In genomic region chr7:48109848-48110663, GRCh38 we compare ENCODE assay signal across 8 cellular contexts. TPM values are rescaled to one million over a fixed set of nuclear protein-coding genes. Genes with fewer than 3 reads are reported as not detected.
DNase-seq lines count a peak whose midpoint lies in the region; ATAC-seq and TF ChIP-seq lines count a peak whose summit lies in the region.

No MANE protein-coding gene starts in this region.

- H3K9ac ChIP-seq in SK-N-MC (ENCODE audit: insufficient read length), result no peak overlapping the region

- no peaks in the 10 kb centered on the region for H3K9me3 Mint-ChIP-seq in activated naive CD4-positive, alpha-beta T cell treated with anti-CD3 and anti-CD28 coated beads, Interleukin-2, amount 50 U/mL, for 72 hours

- peaks cover 1% of the 10 kb centered on the region; the same call in 1 of the 2 replicates for H3K36me3 ChIP-seq in GM06990 (ENCODE audit: control insufficient read depth, insufficient read depth, low read length)
- H3K36me3 ChIP-seq in SK-N-MC (ENCODE audit: insufficient read depth, low read length), result no peaks in the 10 kb centered on the region
- peaks cover 0 to 49% (median 17%) of the 10 kb centered on the region in 9 donors for H3K36me3 ChIP-seq in heart right ventricle

- peak overlapping the region; percentile 10 to 16 for H3K27ac Mint-ChIP-seq in activated naive CD4-positive, alpha-beta T cell treated with anti-CD3 and anti-CD28 coated beads, Interleukin-2, amount 50 U/mL, for 72 hours

- H3K9me3 ChIP-seq in SK-N-MC (ENCODE audit: low read depth, low read length) (no peaks in the 10 kb centered on the region), heart right ventricle (no peaks in the 10 kb centered on the region)

- TF ChIP-seq CTCF in GM06990 (IDR thresholded peaks at IDR 0.05; ENCODE audit: insufficient read depth, low read length, poor library complexity, severe bottlenecking) (peak; percentile 98), heart right ventricle (IDR thresholded peaks at IDR 0.05) (peak; percentile 97 to 100 (median 99))

- ATAC-seq in GM21737 (IDR thresholded peaks at IDR 0.05; ENCODE audit: unreplicated experiment) (peak; percentile 74), heart right ventricle (peak; percentile 66 to 82 (median 75)), sciatic nerve (peak; percentile 81)
- peak; percentile 86 to 93 for ATAC-seq in activated naive CD4-positive, alpha-beta T cell treated with anti-CD3 and anti-CD28 coated beads, Interleukin-2, amount 50 U/mL, for 72 hours

- H3K36me3 Mint-ChIP-seq in activated naive CD4-positive, alpha-beta T cell treated with anti-CD3 and anti-CD28 coated beads, Interleukin-2, amount 50 U/mL, for 72 hours, result peaks cover 0 to 4% of the 10 kb centered on the region in 2 donors

- DNase-seq in GM06990 (ENCODE audit: extremely low read depth, insufficient read length), result peak; percentile 48
- peak; percentile 60 for DNase-seq in KG1 (lab: John Stamatoyannopoulos, UW)
- DNase-seq in SK-N-MC (ENCODE audit: low read depth, low spot score), result peak; percentile 5
- peak; percentile 82 to 93 for DNase-seq in activated naive CD4-positive, alpha-beta T cell treated with anti-CD3 and anti-CD28 coated beads, Interleukin-2, amount 50 U/mL, for 72 hours (ENCODE audit: low spot score in 2 of 2)
- peak; percentile 68 to 77 for DNase-seq in heart right ventricle
- peak; percentile 90 for DNase-seq in sciatic nerve (ENCODE audit: low spot score)
- no peak for DNase-seq in epidermal melanocyte (ENCODE audit: insufficient read length, low spot score)

- no peak overlapping the region for H3K27ac ChIP-seq in SK-N-MC
- peak overlapping the region in 1 of 10 donors; percentile 40 for H3K27ac ChIP-seq in heart right ventricle

- H3K4me1 ChIP-seq in heart right ventricle, result peaks cover 0 to 9% (median 0%) of the 10 kb centered on the region in 9 donors

- 19 to 21% methylated on average over 9 of the region's 9 CpGs for WGBS in heart right ventricle, 2 donors

- H3K4me3 ChIP-seq in GM06990 (replicated peaks; ENCODE audit: low read depth, low read length) (no peak overlapping the region), SK-N-MC (no peak overlapping the region), heart right ventricle (no peak overlapping the region)

- no peaks in the 10 kb centered on the region for H3K27me3 ChIP-seq in GM06990 (replicated peaks; ENCODE audit: control insufficient read depth, insufficient read depth, low read length)
- H3K27me3 ChIP-seq in heart right ventricle, result no peaks in the 10 kb centered on the region

- intact Hi-C loops in heart right ventricle (cut with DNase I), result loop anchor here (1.0 to 10.0 kb wide), 11 partner anchors 73 to 305 kb away; partner anchors contain the start of genes C7orf57 (in 3 of the 10) and PKD1L1 (in 3 of the 10)
- intact Hi-C loops in sciatic nerve (cut with DNase I), result loop anchor here (5.0 to 10.0 kb wide), 2 partner anchors 118 to 165 kb away; partner anchors contain the start of gene PKD1L1

RNA-seq across cellular contexts. Expression of gene UPP1, which starts 21.0 kb away (rescaled TPM):
- 10 to 100 TPM; 20.0 to 50.1 TPM for total RNA-seq in activated naive CD4-positive, alpha-beta T cell treated with anti-CD3 and anti-CD28 coated beads, Interleukin-2, amount 50 U/mL, for 72 hours
- total RNA-seq in heart right ventricle (10 to 100 TPM; 14.4 to 26.6 (median 17.4) TPM), sciatic nerve (24.3 TPM)
- polyA plus RNA-seq in heart right ventricle, result 10 to 100 TPM; 27.5 to 54.5 TPM
